In genomic region chr1:183025782-183026774, GRCh38 we compare ENCODE assay signal across 1 cellular context.
A peak's percentile ranks its signal among the peaks of the same experiment; 100 is the strongest.
TF ChIP-seq lines count a peak whose summit lies in the region.

No MANE protein-coding gene starts in this region.

TF ChIP-seq in GM12878, 131 proteins besides CTCF, POLR2A, EP300 and RAD21 (continues in another document):
- TF ChIP-seq, protein P1, sequence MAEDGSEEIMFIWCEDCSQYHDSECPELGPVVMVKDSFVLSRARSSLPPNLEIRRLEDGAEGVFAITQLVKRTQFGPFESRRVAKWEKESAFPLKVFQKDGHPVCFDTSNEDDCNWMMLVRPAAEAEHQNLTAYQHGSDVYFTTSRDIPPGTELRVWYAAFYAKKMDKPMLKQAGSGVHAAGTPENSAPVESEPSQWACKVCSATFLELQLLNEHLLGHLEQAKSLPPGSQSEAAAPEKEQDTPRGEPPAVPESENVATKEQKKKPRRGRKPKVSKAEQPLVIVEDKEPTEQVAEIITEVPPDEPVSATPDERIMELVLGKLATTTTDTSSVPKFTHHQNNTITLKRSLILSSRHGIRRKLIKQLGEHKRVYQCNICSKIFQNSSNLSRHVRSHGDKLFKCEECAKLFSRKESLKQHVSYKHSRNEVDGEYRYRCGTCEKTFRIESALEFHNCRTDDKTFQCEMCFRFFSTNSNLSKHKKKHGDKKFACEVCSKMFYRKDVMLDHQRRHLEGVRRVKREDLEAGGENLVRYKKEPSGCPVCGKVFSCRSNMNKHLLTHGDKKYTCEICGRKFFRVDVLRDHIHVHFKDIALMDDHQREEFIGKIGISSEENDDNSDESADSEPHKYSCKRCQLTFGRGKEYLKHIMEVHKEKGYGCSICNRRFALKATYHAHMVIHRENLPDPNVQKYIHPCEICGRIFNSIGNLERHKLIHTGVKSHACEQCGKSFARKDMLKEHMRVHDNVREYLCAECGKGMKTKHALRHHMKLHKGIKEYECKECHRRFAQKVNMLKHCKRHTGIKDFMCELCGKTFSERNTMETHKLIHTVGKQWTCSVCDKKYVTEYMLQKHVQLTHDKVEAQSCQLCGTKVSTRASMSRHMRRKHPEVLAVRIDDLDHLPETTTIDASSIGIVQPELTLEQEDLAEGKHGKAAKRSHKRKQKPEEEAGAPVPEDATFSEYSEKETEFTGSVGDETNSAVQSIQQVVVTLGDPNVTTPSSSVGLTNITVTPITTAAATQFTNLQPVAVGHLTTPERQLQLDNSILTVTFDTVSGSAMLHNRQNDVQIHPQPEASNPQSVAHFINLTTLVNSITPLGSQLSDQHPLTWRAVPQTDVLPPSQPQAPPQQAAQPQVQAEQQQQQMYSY (CRISPR knock-in tag; IDR thresholded peaks at IDR 0.05): no peak
- no peak for TF ChIP-seq KAT2A (conservative IDR thresholded peaks at IDR 0.05; ENCODE audit: control insufficient read depth, low read depth, low read length)
- 0 out of 2 replicates have a peak, but pooled peaks have one; percentile 17 for TF ChIP-seq CREB1 (IDR thresholded peaks at IDR 0.05; ENCODE audit: low read depth)
- TF ChIP-seq DPF2 (IDR thresholded peaks at IDR 0.05): 0 out of 2 replicates have a peak, but pooled peaks have one; percentile 22
- TF ChIP-seq, protein P2, sequence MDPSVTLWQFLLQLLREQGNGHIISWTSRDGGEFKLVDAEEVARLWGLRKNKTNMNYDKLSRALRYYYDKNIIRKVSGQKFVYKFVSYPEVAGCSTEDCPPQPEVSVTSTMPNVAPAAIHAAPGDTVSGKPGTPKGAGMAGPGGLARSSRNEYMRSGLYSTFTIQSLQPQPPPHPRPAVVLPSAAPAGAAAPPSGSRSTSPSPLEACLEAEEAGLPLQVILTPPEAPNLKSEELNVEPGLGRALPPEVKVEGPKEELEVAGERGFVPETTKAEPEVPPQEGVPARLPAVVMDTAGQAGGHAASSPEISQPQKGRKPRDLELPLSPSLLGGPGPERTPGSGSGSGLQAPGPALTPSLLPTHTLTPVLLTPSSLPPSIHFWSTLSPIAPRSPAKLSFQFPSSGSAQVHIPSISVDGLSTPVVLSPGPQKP (IDR thresholded peaks at IDR 0.05; ENCODE audit: low read depth, low read length): no peak
- TF ChIP-seq MTA3 (IDR thresholded peaks at IDR 0.05; ENCODE audit: borderline replicate concordance, low read length): no peak
- TF ChIP-seq, protein P3, sequence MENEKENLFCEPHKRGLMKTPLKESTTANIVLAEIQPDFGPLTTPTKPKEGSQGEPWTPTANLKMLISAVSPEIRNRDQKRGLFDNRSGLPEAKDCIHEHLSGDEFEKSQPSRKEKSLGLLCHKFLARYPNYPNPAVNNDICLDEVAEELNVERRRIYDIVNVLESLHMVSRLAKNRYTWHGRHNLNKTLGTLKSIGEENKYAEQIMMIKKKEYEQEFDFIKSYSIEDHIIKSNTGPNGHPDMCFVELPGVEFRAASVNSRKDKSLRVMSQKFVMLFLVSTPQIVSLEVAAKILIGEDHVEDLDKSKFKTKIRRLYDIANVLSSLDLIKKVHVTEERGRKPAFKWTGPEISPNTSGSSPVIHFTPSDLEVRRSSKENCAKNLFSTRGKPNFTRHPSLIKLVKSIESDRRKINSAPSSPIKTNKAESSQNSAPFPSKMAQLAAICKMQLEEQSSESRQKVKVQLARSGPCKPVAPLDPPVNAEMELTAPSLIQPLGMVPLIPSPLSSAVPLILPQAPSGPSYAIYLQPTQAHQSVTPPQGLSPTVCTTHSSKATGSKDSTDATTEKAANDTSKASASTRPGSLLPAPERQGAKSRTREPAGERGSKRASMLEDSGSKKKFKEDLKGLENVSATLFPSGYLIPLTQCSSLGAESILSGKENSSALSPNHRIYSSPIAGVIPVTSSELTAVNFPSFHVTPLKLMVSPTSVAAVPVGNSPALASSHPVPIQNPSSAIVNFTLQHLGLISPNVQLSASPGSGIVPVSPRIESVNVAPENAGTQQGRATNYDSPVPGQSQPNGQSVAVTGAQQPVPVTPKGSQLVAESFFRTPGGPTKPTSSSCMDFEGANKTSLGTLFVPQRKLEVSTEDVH (IDR thresholded peaks at IDR 0.05; ENCODE audit: low read depth, partially characterized antibody): no peak
- peak; percentile 86 for TF ChIP-seq PKNOX1 (IDR thresholded peaks at IDR 0.05)
- peak; percentile 27; the same call in 1 of the 2 replicates for TF ChIP-seq PML (IDR thresholded peaks at IDR 0.05; ENCODE audit: low read length)
- peak; percentile 56; the same call in 1 of the 2 replicates for TF ChIP-seq ATF7 (IDR thresholded peaks at IDR 0.05; ENCODE audit: low read depth)
- TF ChIP-seq, protein P4, sequence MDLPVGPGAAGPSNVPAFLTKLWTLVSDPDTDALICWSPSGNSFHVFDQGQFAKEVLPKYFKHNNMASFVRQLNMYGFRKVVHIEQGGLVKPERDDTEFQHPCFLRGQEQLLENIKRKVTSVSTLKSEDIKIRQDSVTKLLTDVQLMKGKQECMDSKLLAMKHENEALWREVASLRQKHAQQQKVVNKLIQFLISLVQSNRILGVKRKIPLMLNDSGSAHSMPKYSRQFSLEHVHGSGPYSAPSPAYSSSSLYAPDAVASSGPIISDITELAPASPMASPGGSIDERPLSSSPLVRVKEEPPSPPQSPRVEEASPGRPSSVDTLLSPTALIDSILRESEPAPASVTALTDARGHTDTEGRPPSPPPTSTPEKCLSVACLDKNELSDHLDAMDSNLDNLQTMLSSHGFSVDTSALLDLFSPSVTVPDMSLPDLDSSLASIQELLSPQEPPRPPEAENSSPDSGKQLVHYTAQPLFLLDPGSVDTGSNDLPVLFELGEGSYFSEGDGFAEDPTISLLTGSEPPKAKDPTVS (IDR thresholded peaks at IDR 0.05; ENCODE audit: low read depth, low read length): no peak
- no peak for TF ChIP-seq CHD4 (IDR thresholded peaks at IDR 0.05)
- no peak for TF ChIP-seq IRF5 (IDR thresholded peaks at IDR 0.05; ENCODE audit: borderline replicate concordance)
- TF ChIP-seq ZSCAN29 (IDR thresholded peaks at IDR 0.05): no peak
- TF ChIP-seq CHD1 (IDR thresholded peaks at IDR 0.05; ENCODE audit: low read depth, low read length): 0 out of 2 replicates have a peak, but pooled peaks have one; percentile 63
- TF ChIP-seq NR2F1 (conservative IDR thresholded peaks at IDR 0.05): peak; percentile 95
- 0 out of 2 replicates have a peak, but pooled peaks have one; percentile 43 for TF ChIP-seq ZNF592 (IDR thresholded peaks at IDR 0.05)
- peak in 1 of 2 experiments; percentile 18; a peak in 1 of 4 replicates for TF ChIP-seq CEBPB (IDR thresholded peaks at IDR 0.05; ENCODE audit: borderline replicate concordance in 1 of 2, low read depth in 2 of 2, low read length in 2 of 2)
- TF ChIP-seq RB1 (IDR thresholded peaks at IDR 0.05; ENCODE audit: borderline replicate concordance): no peak
- no peak for TF ChIP-seq RBBP5 (conservative IDR thresholded peaks at IDR 0.05)
- TF ChIP-seq ZNF384 (IDR thresholded peaks at IDR 0.05; ENCODE audit: borderline replicate concordance, low read depth, low read length): no peak
- no peak for TF ChIP-seq SMAD5 (IDR thresholded peaks at IDR 0.05; ENCODE audit: low read depth)
- peak; percentile 51; the same call in 1 of the 2 replicates for TF ChIP-seq STAT3 (IDR thresholded peaks at IDR 0.05; ENCODE audit: low read depth, low read length)
- TF ChIP-seq EGR1 (IDR thresholded peaks at IDR 0.05; ENCODE audit: borderline replicate concordance in 1 of 2, low read depth in 2 of 2, low read length in 2 of 2): no peak
- TF ChIP-seq IRF3 (IDR thresholded peaks at IDR 0.05): no peak
- TF ChIP-seq ZBTB4 (CRISPR knock-in tag; IDR thresholded peaks at IDR 0.05): no peak
- 0 out of 2 replicates have a peak, but pooled peaks have one; percentile 13 for TF ChIP-seq IRF4 (IDR thresholded peaks at IDR 0.05; ENCODE audit: low read depth, low read length)
- no peak for TF ChIP-seq KLF5 (IDR thresholded peaks at IDR 0.05; ENCODE audit: partially characterized antibody)
- TF ChIP-seq ZNF207 (IDR thresholded peaks at IDR 0.05; ENCODE audit: borderline replicate concordance): no peak
- no peak for TF ChIP-seq HCFC1 (IDR thresholded peaks at IDR 0.05; ENCODE audit: low read length)
- TF ChIP-seq, protein P5, sequence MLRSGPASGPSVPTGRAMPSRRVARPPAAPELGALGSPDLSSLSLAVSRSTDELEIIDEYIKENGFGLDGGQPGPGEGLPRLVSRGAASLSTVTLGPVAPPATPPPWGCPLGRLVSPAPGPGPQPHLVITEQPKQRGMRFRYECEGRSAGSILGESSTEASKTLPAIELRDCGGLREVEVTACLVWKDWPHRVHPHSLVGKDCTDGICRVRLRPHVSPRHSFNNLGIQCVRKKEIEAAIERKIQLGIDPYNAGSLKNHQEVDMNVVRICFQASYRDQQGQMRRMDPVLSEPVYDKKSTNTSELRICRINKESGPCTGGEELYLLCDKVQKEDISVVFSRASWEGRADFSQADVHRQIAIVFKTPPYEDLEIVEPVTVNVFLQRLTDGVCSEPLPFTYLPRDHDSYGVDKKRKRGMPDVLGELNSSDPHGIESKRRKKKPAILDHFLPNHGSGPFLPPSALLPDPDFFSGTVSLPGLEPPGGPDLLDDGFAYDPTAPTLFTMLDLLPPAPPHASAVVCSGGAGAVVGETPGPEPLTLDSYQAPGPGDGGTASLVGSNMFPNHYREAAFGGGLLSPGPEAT (IDR thresholded peaks at IDR 0.05; ENCODE audit: low read depth): peak; percentile 30; the same call in 1 of the 2 replicates
- peak; percentile 29; the same call in 1 of the 2 replicates for TF ChIP-seq EED (IDR thresholded peaks at IDR 0.05; ENCODE audit: low read depth)
- no peak for TF ChIP-seq PAX8 (IDR thresholded peaks at IDR 0.05)
- no peak for TF ChIP-seq TARDBP (IDR thresholded peaks at IDR 0.05; ENCODE audit: borderline replicate concordance)
- TF ChIP-seq JUND (IDR thresholded peaks at IDR 0.05; ENCODE audit: low read depth, low read length): no peak
